Comparison of ENCODE assay signal across 35 cellular contexts in genomic region chr15:71194286-71194685, GRCh38.
"Had no signal": no experiment of that assay in that cellular context is flagged by ENCODE, and none has a peak within 500 bp of the region (broad histone marks: within the 10 kb centered on the region; RNA-seq: fewer than 3 reads in every experiment).

No MANE protein-coding gene starts in this region.

- H3K27ac ChIP-seq: adrenal gland, body of pancreas, brain microvascular endothelial cell, breast epithelium, VCaP had no signal

- H3K27me3 Mint-ChIP-seq: activated CD4-positive, alpha-beta T cell treated with anti-CD3 and anti-CD28 coated beads, Interleukin-2, amount 10 ng/mL, durations not matched to agents 24 days and 14 days had no signal

- H3K9me3 Mint-ChIP-seq: activated B cell treated with CpG ODN at 0.5 μM for 24 hours; activated CD4-positive, alpha-beta T cell treated with anti-CD3 and anti-CD28 coated beads, Interleukin-2, amount 10 ng/mL, durations not matched to agents 24 days and 14 days; activated CD8-positive, alpha-beta T cell treated with anti-CD3 and anti-CD28 coated beads for 36 hours; activated naive CD4-positive, alpha-beta T cell treated with anti-CD3 and anti-CD28 coated beads for 36 hours; activated naive CD4-positive, alpha-beta T cell treated with anti-CD3 and anti-CD28 coated beads, Interleukin-2, amount 50 U/mL, for 72 hours; activated naive CD8-positive, alpha-beta T cell treated with anti-CD3 and anti-CD28 coated beads for 36 hours; activated T-cell treated with anti-CD3 and anti-CD28 coated beads, Interleukin-2, amount 50 U/mL, for 4 hours; activated T-helper 1 cell treated with anti-CD3 and anti-CD28 coated beads, Interleukin-12 subunit alpha, Interleukin-12 subunit beta, Interleukin-2, Interleukin-4 antibody, amounts not matched to agents 30 ng/mL and 10 ng/mL and 1 ng/mL, durations not matched to agents 14 hours and 24 hours and 36 hours; activated T-helper 17 cell treated with anti-CD3 and anti-CD28 coated beads, Interleukin-2, amount 50 U/mL, for 72 hours; T-helper 1 cell treated with Interleukin-12 subunit alpha and Interleukin-12 subunit beta and Interleukin-4 antibody, amounts not matched to agents 30 μg/mL and 1 μg/mL, for 36 hours; T-helper 2 cell treated with Interferon-gamma antibody and Interleukin-4, amounts not matched to agents 5 μg/mL and 100 μg/mL, for 36 hours had no signal

- H3K36me3 Mint-ChIP-seq: activated CD4-positive, alpha-beta memory T cell treated with anti-CD3 and anti-CD28 coated beads for 36 hours; activated naive CD4-positive, alpha-beta T cell treated with anti-CD3 and anti-CD28 coated beads, Interleukin-2, amount 50 U/mL, for 72 hours; activated naive CD8-positive, alpha-beta T cell treated with anti-CD3 and anti-CD28 coated beads for 36 hours had no signal

- H3K4me1 Mint-ChIP-seq: activated B cell treated with CpG ODN at 0.5 μM for 24 hours; activated naive CD8-positive, alpha-beta T cell treated with anti-CD3 and anti-CD28 coated beads for 36 hours; activated T-helper 17 cell treated with anti-CD3 and anti-CD28 coated beads, Interleukin-2, amount 50 U/mL, for 72 hours had no signal

- DNase-seq: activated B cell treated with CpG ODN at 0.5 μM for 24 hours; activated CD4-positive, alpha-beta memory T cell treated with anti-CD3 and anti-CD28 coated beads for 36 hours; activated CD4-positive, alpha-beta T cell treated with anti-CD3 and anti-CD28 coated beads for 4 hours; activated CD4-positive, alpha-beta T cell treated with anti-CD3 and anti-CD28 coated beads, Interleukin-2, amount 10 ng/mL, durations not matched to agents 24 days and 14 days; activated CD4-positive, alpha-beta T cell treated with anti-CD3 and anti-CD28 coated beads, Interleukin-2, amount 50 U/mL, for 1 hour; activated CD4-positive, alpha-beta T cell treated with anti-CD3 and anti-CD28 coated beads, Interleukin-2, amount 50 U/mL, for 4 hours; activated CD4-positive, CD25-positive, alpha-beta regulatory T cell treated with anti-CD3 and anti-CD28 coated beads, Interleukin-2, amount 50 U/mL, for 72 hours; activated CD8-positive, alpha-beta T cell treated with anti-CD3 and anti-CD28 coated beads for 36 hours; activated effector memory CD4-positive, alpha-beta T cell treated with anti-CD3 and anti-CD28 coated beads, Interleukin-2, amount 50 U/mL, for 16 hours; activated gamma-delta T cell treated with Interleukin-2 at 50 U/mL for 16 hours; activated naive CD4-positive, alpha-beta T cell; activated naive CD4-positive, alpha-beta T cell treated with anti-CD3 and anti-CD28 coated beads for 36 hours; activated naive CD4-positive, alpha-beta T cell treated with anti-CD3 and anti-CD28 coated beads, Interleukin-2, amount 50 U/mL, for 16 hours; activated naive CD8-positive, alpha-beta T cell treated with anti-CD3 and anti-CD28 coated beads for 36 hours; activated T-cell treated with anti-CD3 and anti-CD28 coated beads for 4 hours; activated T-cell treated with anti-CD3 and anti-CD28 coated beads, Interleukin-2, amount 50 U/mL, for 1 hour; activated T-cell treated with anti-CD3 and anti-CD28 coated beads, Interleukin-2, amount 50 U/mL, for 4 hours; activated T-cell treated with anti-CD3 and anti-CD28 coated beads, Interleukin-2, amount 50 U/mL, for 72 hours; amniotic stem cell; aorta; body of pancreas; brain microvascular endothelial cell; central memory CD4-positive, alpha-beta T cell; SW 1271; T-helper 1 cell; T-helper 2 cell; T-helper 9 cell had no signal

- ATAC-seq: activated CD8-positive, alpha-beta T cell treated with anti-CD3 and anti-CD28 coated beads for 36 hours; activated naive CD4-positive, alpha-beta T cell treated with anti-CD3 and anti-CD28 coated beads, Interleukin-2, amount 50 U/mL, for 72 hours; activated T-cell treated with anti-CD3 and anti-CD28 coated beads, Interleukin-2, amount 50 U/mL, for 4 hours; activated T-cell treated with anti-CD3 and anti-CD28 coated beads, Interleukin-2, amount 50 U/mL, for 72 hours; activated T-helper 17 cell treated with anti-CD3 and anti-CD28 coated beads, Interleukin-2, amount 50 U/mL, for 72 hours; body of pancreas had no signal

- H3K4me3 Mint-ChIP-seq: activated B cell treated with CpG ODN at 0.5 μM for 24 hours; activated CD4-positive, alpha-beta memory T cell treated with anti-CD3 and anti-CD28 coated beads for 36 hours; activated CD4-positive, alpha-beta T cell treated with anti-CD3 and anti-CD28 coated beads, Interleukin-2, amount 10 ng/mL, durations not matched to agents 24 days and 14 days; activated CD8-positive, alpha-beta T cell treated with anti-CD3 and anti-CD28 coated beads for 36 hours; activated naive CD4-positive, alpha-beta T cell treated with anti-CD3 and anti-CD28 coated beads for 36 hours; activated naive CD8-positive, alpha-beta T cell treated with anti-CD3 and anti-CD28 coated beads for 36 hours; activated T-cell treated with anti-CD3 and anti-CD28 coated beads, Interleukin-2, amount 50 U/mL, for 4 hours; activated T-cell treated with anti-CD3 and anti-CD28 coated beads, Interleukin-2, amount 50 U/mL, for 72 hours; activated T-helper 1 cell treated with anti-CD3 and anti-CD28 coated beads, Interleukin-12 subunit alpha, Interleukin-12 subunit beta, Interleukin-2, Interleukin-4 antibody, amounts not matched to agents 30 ng/mL and 10 ng/mL and 1 ng/mL, durations not matched to agents 14 hours and 24 hours and 36 hours; activated T-helper 17 cell treated with anti-CD3 and anti-CD28 coated beads, Interleukin-2, amount 50 U/mL, for 72 hours; T-helper 1 cell treated with Interleukin-12 subunit alpha and Interleukin-12 subunit beta and Interleukin-4 antibody, amounts not matched to agents 30 μg/mL and 1 μg/mL, for 36 hours; T-helper 2 cell treated with Interferon-gamma antibody and Interleukin-4, amounts not matched to agents 5 μg/mL and 100 μg/mL, for 36 hours had no signal

- H3K4me3 ChIP-seq: adrenal gland, body of pancreas, breast epithelium had no signal

- H3K27ac Mint-ChIP-seq: activated B cell treated with CpG ODN at 0.5 μM for 24 hours; activated CD4-positive, alpha-beta memory T cell treated with anti-CD3 and anti-CD28 coated beads for 36 hours; activated CD4-positive, alpha-beta T cell treated with anti-CD3 and anti-CD28 coated beads, Interleukin-2, amount 10 ng/mL, durations not matched to agents 24 days and 14 days; activated CD8-positive, alpha-beta T cell treated with anti-CD3 and anti-CD28 coated beads for 36 hours; activated naive CD4-positive, alpha-beta T cell treated with anti-CD3 and anti-CD28 coated beads for 36 hours; activated naive CD4-positive, alpha-beta T cell treated with anti-CD3 and anti-CD28 coated beads, Interleukin-2, amount 50 U/mL, for 72 hours; activated naive CD8-positive, alpha-beta T cell treated with anti-CD3 and anti-CD28 coated beads for 36 hours; activated T-cell treated with anti-CD3 and anti-CD28 coated beads, Interleukin-2, amount 50 U/mL, for 72 hours; activated T-helper 1 cell treated with anti-CD3 and anti-CD28 coated beads, Interleukin-12 subunit alpha, Interleukin-12 subunit beta, Interleukin-2, Interleukin-4 antibody, amounts not matched to agents 30 ng/mL and 10 ng/mL and 1 ng/mL, durations not matched to agents 14 hours and 24 hours and 36 hours; activated T-helper 17 cell treated with anti-CD3 and anti-CD28 coated beads, Interleukin-2, amount 50 U/mL, for 72 hours; T-helper 1 cell treated with Interleukin-12 subunit alpha and Interleukin-12 subunit beta and Interleukin-4 antibody, amounts not matched to agents 30 μg/mL and 1 μg/mL, for 36 hours; T-helper 2 cell treated with Interferon-gamma antibody and Interleukin-4, amounts not matched to agents 5 μg/mL and 100 μg/mL, for 36 hours had no signal
